8 cellular contexts compared by ENCODE assay signal in genomic region chr4:139453371-139454110, GRCh38. TPM values are rescaled to one million over a fixed set of nuclear protein-coding genes. Genes with fewer than 3 reads are reported as not detected.
DNase-seq lines count a peak whose midpoint lies in the region; ATAC-seq and TF ChIP-seq lines count a peak whose summit lies in the region.

No MANE protein-coding gene starts in this region.

- H3K27ac Mint-ChIP-seq in natural killer cell treated with Interleukin-12 subunit alpha and Interleukin-12 subunit beta and Interleukin-15 and Interleukin-18, amount 100 ng/mL, for 72 hours, result peak overlapping the region; percentile 94 to 97

- no peaks in the 10 kb centered on the region for H3K36me3 ChIP-seq in H7 (replicated peaks; ENCODE audit: control insufficient read depth, insufficient read depth, low read length)

- H3K27ac ChIP-seq in RWPE1, result peak overlapping the region; percentile 99

- CTCF ChIA-PET in RWPE1 (lab: Yijun Ruan, JAX), result interaction anchor here (0.6 to 1.0 kb wide), 5 partner anchors 64 to 488 kb away, joined by 3 to 4 read pairs (median 3); partner anchors contain the start of gene SETD7

- H3K4me1 Mint-ChIP-seq in natural killer cell treated with Interleukin-12 subunit alpha and Interleukin-12 subunit beta and Interleukin-15 and Interleukin-18, amount 100 ng/mL, for 72 hours (ENCODE audit: low read depth in 2 of 2), result peaks cover 38 to 66% of the 10 kb centered on the region in 2 donors

- no peaks in the 10 kb centered on the region for H3K36me3 Mint-ChIP-seq in natural killer cell treated with Interleukin-12 subunit alpha and Interleukin-12 subunit beta and Interleukin-15 and Interleukin-18, amount 100 ng/mL, for 72 hours

- no peaks in the 10 kb centered on the region for H3K27me3 Mint-ChIP-seq in natural killer cell treated with Interleukin-12 subunit alpha and Interleukin-12 subunit beta and Interleukin-15 and Interleukin-18, amount 100 ng/mL, for 72 hours

- DNase-seq in G401 (ENCODE audit: low spot score), result peak; percentile 96
- peak; percentile 95 for DNase-seq in H7
- DNase-seq in LoVo (ENCODE audit: low spot score), result peak; percentile 95
- DNase-seq in RWPE1 (ENCODE audit: low spot score), result peak; percentile 92
- DNase-seq in activated effector memory CD4-positive, alpha-beta T cell treated with Interleukin-2 at 50 U/mL for 16 hours, result peak; percentile 94
- DNase-seq in fibroblast of pulmonary artery (ENCODE audit: low read depth), result peak; percentile 98
- peak; percentile 99 for DNase-seq in natural killer cell treated with Interleukin-12 subunit alpha and Interleukin-12 subunit beta and Interleukin-15 and Interleukin-18, amount 100 ng/mL, for 72 hours (ENCODE audit: low spot score)
- peak; percentile 95 for DNase-seq in stimulated activated naive CD4-positive, alpha-beta T cell treated with Interleukin-2 at 50 U/mL for 16 hours (lab: John Stamatoyannopoulos, UW)

- peak overlapping the region; percentile 98 for H3K4me3 Mint-ChIP-seq in natural killer cell treated with Interleukin-12 subunit alpha and Interleukin-12 subunit beta and Interleukin-15 and Interleukin-18, amount 100 ng/mL, for 72 hours

- POLR2A ChIA-PET in RWPE1 (lab: Yijun Ruan, JAX; ENCODE audit: low non-redundant PET), result interaction anchor here (0.6 to 1.0 kb wide), 2 partner anchors 83 to 152 kb away, joined by 3 to 14 read pairs; no protein-coding TSS in a partner anchor

- no peaks in the 10 kb centered on the region for H3K9me3 Mint-ChIP-seq in natural killer cell treated with Interleukin-12 subunit alpha and Interleukin-12 subunit beta and Interleukin-15 and Interleukin-18, amount 100 ng/mL, for 72 hours

- ATAC-seq in natural killer cell treated with Interleukin-12 subunit alpha and Interleukin-12 subunit beta and Interleukin-15 and Interleukin-18, amount 100 ng/mL, for 72 hours, result peak; percentile 95 to 96

- TF ChIP-seq CTCF in RWPE1 (conservative IDR thresholded peaks at IDR 0.05; ENCODE audit: low read depth), result peak; percentile 21
- peak; percentile 1 for TF ChIP-seq CTCF in fibroblast of pulmonary artery (IDR thresholded peaks at IDR 0.05; ENCODE audit: low read length, missing control alignments)

- H3K4me3 ChIP-seq in H7 (ENCODE audit: insufficient read depth, low read depth, low read length), result peak overlapping the region; percentile 90
- peak overlapping the region; percentile 96 for H3K4me3 ChIP-seq in fibroblast of pulmonary artery (replicated peaks; ENCODE audit: low read depth, low read length)

- no peaks in the 10 kb centered on the region for H3K27me3 ChIP-seq in H7 (ENCODE audit: control insufficient read depth, insufficient read depth, low read length)

- in situ Hi-C loops in G401 (cut with HindIII; ENCODE audit: low sequenced_read_pairs), result no loop called here

RNA-seq across cellular contexts. Expression of gene RAB33B, which starts 0.4 kb away (rescaled TPM):
- total RNA-seq in G401 (2014; rRNA removed; shearing (Covaris generic)), result 4.1 and 4.9 TPM in 2 replicates
- 5.6 and 7.9 TPM in 2 replicates for total RNA-seq in H7 (2014; rRNA removed; shearing (Covaris generic))
- 10 to 100 TPM in 1 of 2 donors, 1 to 10 TPM in 1; 6.8 to 10.0 TPM for total RNA-seq in natural killer cell treated with Interleukin-12 subunit alpha and Interleukin-12 subunit beta and Interleukin-15 and Interleukin-18, amount 100 ng/mL, for 72 hours

Comparison
In these comparisons a context has a peak if more than half of its experiments do, and no peak if none do; other contexts are left out.
1. Peak in every context shown above with its lines: DNase-seq, ATAC-seq, H3K4me3 ChIP-seq and H3K27ac ChIP-seq.